ENCODE assay signal across 16 cellular contexts in the genomic region with DNA sequence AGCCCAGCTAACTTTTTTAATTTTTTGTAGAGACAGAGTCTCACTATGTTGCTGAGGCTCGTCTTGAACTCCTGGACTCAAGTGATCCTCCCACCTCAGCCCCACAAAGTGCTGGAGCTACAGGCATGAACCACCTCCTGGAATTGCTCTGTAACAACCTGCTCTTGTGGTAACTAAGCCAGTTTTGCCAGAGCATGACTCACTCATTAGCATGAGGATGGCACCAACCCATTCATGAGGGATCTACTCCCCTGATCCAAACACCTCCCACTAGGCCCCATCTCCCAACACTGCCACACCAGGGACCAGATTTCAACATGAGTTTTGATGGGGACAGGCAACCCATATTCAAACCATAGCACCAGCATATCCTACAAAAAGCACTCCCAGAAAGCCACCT.
A peak's percentile ranks its signal among the peaks of the same experiment; 100 is the strongest.
DNase-seq lines count a peak whose midpoint lies in the region; ATAC-seq and TF ChIP-seq lines count a peak whose summit lies in the region.
"Had no signal": no experiment of that assay in that cellular context is flagged by ENCODE, and none has a peak within 500 bp of the region (broad histone marks: within the 10 kb centered on the region; RNA-seq: fewer than 3 reads in every experiment).

No MANE protein-coding gene starts in this region.

- H3K27ac ChIP-seq in endodermal cell (ENCODE audit: low read depth, low read length) = peak overlapping the region; percentile 74
- H3K27ac ChIP-seq: right lobe of liver, SJSA1 had no signal

- DNase-seq in ELR (ENCODE audit: low read depth) (peak; percentile 20), NCI-H2196 treated with DMSO at 0.1 percent for 48 hours (lab: John Stamatoyannopoulos, UW; ENCODE audit: unreplicated experiment) (peak; percentile 4), endodermal cell (peak; percentile 65), neural crest cell (ENCODE audit: low read depth, low spot score) (no peak), NCI-H446 treated with DMSO at 0.1 percent for 48 hours (lab: John Stamatoyannopoulos, UW) (no peak)
- DNase-seq in activated CD8-positive, alpha-beta memory T cell treated with anti-CD3 and anti-CD28 coated beads for 24 hours = no peak
- no peak for DNase-seq in activated CD4-positive, alpha-beta memory T cell treated with anti-CD3 and anti-CD28 coated beads, Interleukin-2, amount 10 ng/mL, durations not matched to agents 7 days and 5 days
- DNase-seq in activated T-cell treated with anti-CD3 and anti-CD28 coated beads, Interleukin-2, amount 50 U/mL, for 4 hours = no peak
- DNase-seq: CD4-positive, CD25-positive, alpha-beta regulatory T cell; left ventricle myocardium superior; right lobe of liver had no signal

- no peaks in the 10 kb centered on the region for H3K27me3 Mint-ChIP-seq in endodermal cell (ENCODE audit: insufficient read depth)
- no peaks in the 10 kb centered on the region for H3K27me3 Mint-ChIP-seq in neural crest cell (ENCODE audit: low read depth)
- no peaks in the 10 kb centered on the region for H3K27me3 Mint-ChIP-seq in activated CD4-positive, alpha-beta memory T cell treated with anti-CD3 and anti-CD28 coated beads, Interleukin-2, amount 10 ng/mL, durations not matched to agents 7 days and 5 days
- H3K27me3 Mint-ChIP-seq in activated T-cell treated with anti-CD3 and anti-CD28 coated beads, Interleukin-2, amount 50 U/mL, for 4 hours (ENCODE audit: low read depth) = no peaks in the 10 kb centered on the region
- H3K27me3 Mint-ChIP-seq: activated naive CD4-positive, alpha-beta T cell treated with anti-CD3 and anti-CD28 coated beads, Interleukin-2, amount 50 U/mL, for 24 hours; CD4-positive, CD25-positive, alpha-beta regulatory T cell; central memory CD8-positive, alpha-beta T cell; natural killer cell treated with Interleukin-12 subunit alpha and Interleukin-12 subunit beta and Interleukin-15 and Interleukin-18, amount 100 ng/mL, for 72 hours had no signal

- H3K4me3 Mint-ChIP-seq in endodermal cell (no peak overlapping the region), neural crest cell (no peak overlapping the region)
- H3K4me3 Mint-ChIP-seq in activated CD4-positive, alpha-beta memory T cell treated with anti-CD3 and anti-CD28 coated beads, Interleukin-2, amount 10 ng/mL, durations not matched to agents 7 days and 5 days = no peak overlapping the region
- no peak overlapping the region for H3K4me3 Mint-ChIP-seq in activated T-cell treated with anti-CD3 and anti-CD28 coated beads, Interleukin-2, amount 50 U/mL, for 4 hours
- H3K4me3 Mint-ChIP-seq: activated naive CD4-positive, alpha-beta T cell treated with anti-CD3 and anti-CD28 coated beads, Interleukin-2, amount 50 U/mL, for 24 hours; CD4-positive, CD25-positive, alpha-beta regulatory T cell; central memory CD8-positive, alpha-beta T cell; natural killer cell treated with Interleukin-12 subunit alpha and Interleukin-12 subunit beta and Interleukin-15 and Interleukin-18, amount 100 ng/mL, for 72 hours; stimulated activated naive B cell treated with anti-CD40 and anti-IgM and Interleukin-4, amounts not matched to agents 10 μg/mL and 1 μg/mL and 100 μg/mL, for 72 hours had no signal

- no peaks in the 10 kb centered on the region for H3K27me3 ChIP-seq in endodermal cell (ENCODE audit: control insufficient read depth, insufficient read depth, low read length, poor library complexity, severe bottlenecking)
- H3K27me3 ChIP-seq: right lobe of liver, SJSA1 had no signal

- no peaks in the 10 kb centered on the region for H3K4me1 ChIP-seq in endodermal cell (ENCODE audit: control insufficient read depth, insufficient read depth, low read length)

- CTCF ChIA-PET in activated CD4-positive, alpha-beta memory T cell treated with anti-CD3 and anti-CD28 coated beads, Interleukin-2, amount 10 ng/mL, durations not matched to agents 7 days and 5 days (lab: Charles Lee) = no interaction called here

- no peak for ATAC-seq in activated T-cell treated with anti-CD3 and anti-CD28 coated beads, Interleukin-2, amount 50 U/mL, for 4 hours
- ATAC-seq: left ventricle myocardium superior; natural killer cell treated with Interleukin-12 subunit alpha and Interleukin-12 subunit beta and Interleukin-15 and Interleukin-18, amount 100 ng/mL, for 72 hours had no signal

- H3K27ac Mint-ChIP-seq in endodermal cell (peak overlapping the region; percentile 60), neural crest cell (ENCODE audit: unreplicated experiment) (peak overlapping the region; percentile 48)
- H3K27ac Mint-ChIP-seq in activated CD4-positive, alpha-beta memory T cell treated with anti-CD3 and anti-CD28 coated beads, Interleukin-2, amount 10 ng/mL, durations not matched to agents 7 days and 5 days = no peak overlapping the region
- H3K27ac Mint-ChIP-seq: activated naive CD4-positive, alpha-beta T cell treated with anti-CD3 and anti-CD28 coated beads, Interleukin-2, amount 50 U/mL, for 24 hours; CD4-positive, CD25-positive, alpha-beta regulatory T cell; natural killer cell treated with Interleukin-12 subunit alpha and Interleukin-12 subunit beta and Interleukin-15 and Interleukin-18, amount 100 ng/mL, for 72 hours; stimulated activated naive B cell treated with anti-CD40 and anti-IgM and Interleukin-4, amounts not matched to agents 10 μg/mL and 1 μg/mL and 100 μg/mL, for 72 hours had no signal

- no peak overlapping the region for H3K9ac ChIP-seq in endodermal cell (ENCODE audit: extremely low read depth, low read length, poor library complexity, severe bottlenecking)

- H3K4me1 Mint-ChIP-seq in endodermal cell (peaks cover 4% of the 10 kb centered on the region), neural crest cell (peaks cover 41% of the 10 kb centered on the region)
- no peaks in the 10 kb centered on the region for H3K4me1 Mint-ChIP-seq in activated CD4-positive, alpha-beta memory T cell treated with anti-CD3 and anti-CD28 coated beads, Interleukin-2, amount 10 ng/mL, durations not matched to agents 7 days and 5 days
- H3K4me1 Mint-ChIP-seq in activated T-cell treated with anti-CD3 and anti-CD28 coated beads, Interleukin-2, amount 50 U/mL, for 4 hours (ENCODE audit: low read depth) = no peaks in the 10 kb centered on the region
- H3K4me1 Mint-ChIP-seq: activated naive CD4-positive, alpha-beta T cell treated with anti-CD3 and anti-CD28 coated beads, Interleukin-2, amount 50 U/mL, for 24 hours; central memory CD8-positive, alpha-beta T cell had no signal

- no peaks in the 10 kb centered on the region for H3K9me3 ChIP-seq in endodermal cell (ENCODE audit: control insufficient read depth, low read length)
- H3K9me3 ChIP-seq: right lobe of liver, SJSA1 had no signal

- POLR2A ChIA-PET in activated CD4-positive, alpha-beta memory T cell treated with anti-CD3 and anti-CD28 coated beads, Interleukin-2, amount 10 ng/mL, durations not matched to agents 7 days and 5 days (lab: Charles Lee) = no interaction called here

- peaks cover 17% of the 10 kb centered on the region for H3K36me3 Mint-ChIP-seq in endodermal cell (ENCODE audit: low read depth)
- no peaks in the 10 kb centered on the region for H3K36me3 Mint-ChIP-seq in neural crest cell (ENCODE audit: low read depth)
- no peaks in the 10 kb centered on the region for H3K36me3 Mint-ChIP-seq in activated CD4-positive, alpha-beta memory T cell treated with anti-CD3 and anti-CD28 coated beads, Interleukin-2, amount 10 ng/mL, durations not matched to agents 7 days and 5 days (ENCODE audit: low read depth)
- no peaks in the 10 kb centered on the region for H3K36me3 Mint-ChIP-seq in activated T-cell treated with anti-CD3 and anti-CD28 coated beads, Interleukin-2, amount 50 U/mL, for 4 hours (ENCODE audit: insufficient read depth)
- H3K36me3 Mint-ChIP-seq: activated naive CD4-positive, alpha-beta T cell treated with anti-CD3 and anti-CD28 coated beads, Interleukin-2, amount 50 U/mL, for 24 hours; CD4-positive, CD25-positive, alpha-beta regulatory T cell; natural killer cell treated with Interleukin-12 subunit alpha and Interleukin-12 subunit beta and Interleukin-15 and Interleukin-18, amount 100 ng/mL, for 72 hours; stimulated activated naive B cell treated with anti-CD40 and anti-IgM and Interleukin-4, amounts not matched to agents 10 μg/mL and 1 μg/mL and 100 μg/mL, for 72 hours had no signal

- TF ChIP-seq CTCF in endodermal cell (conservative IDR thresholded peaks at IDR 0.05) = no peak
- no peak for TF ChIP-seq CTCF in neural crest cell (conservative IDR thresholded peaks at IDR 0.05)

- H3K36me3 ChIP-seq in endodermal cell (ENCODE audit: control insufficient read depth, insufficient read depth, low read length) = peaks cover 28% of the 10 kb centered on the region
- H3K36me3 ChIP-seq: right lobe of liver, SJSA1 had no signal

- WGBS in endodermal cell (ENCODE audit: insufficient coverage in 1 of 2, insufficient read length in 1 of 2), 2 experiments = 85 to 100% methylated on average over 1 of the region's 1 CpG

- no peaks in the 10 kb centered on the region for H3K9me3 Mint-ChIP-seq in endodermal cell
- no peaks in the 10 kb centered on the region for H3K9me3 Mint-ChIP-seq in neural crest cell
- no peaks in the 10 kb centered on the region for H3K9me3 Mint-ChIP-seq in activated CD4-positive, alpha-beta memory T cell treated with anti-CD3 and anti-CD28 coated beads, Interleukin-2, amount 10 ng/mL, durations not matched to agents 7 days and 5 days
- H3K9me3 Mint-ChIP-seq in activated T-cell treated with anti-CD3 and anti-CD28 coated beads, Interleukin-2, amount 50 U/mL, for 4 hours = no peaks in the 10 kb centered on the region
- H3K9me3 Mint-ChIP-seq: activated naive CD4-positive, alpha-beta T cell treated with anti-CD3 and anti-CD28 coated beads, Interleukin-2, amount 50 U/mL, for 24 hours; central memory CD8-positive, alpha-beta T cell; natural killer cell treated with Interleukin-12 subunit alpha and Interleukin-12 subunit beta and Interleukin-15 and Interleukin-18, amount 100 ng/mL, for 72 hours had no signal

- no peak overlapping the region for H3K4me3 ChIP-seq in endodermal cell (ENCODE audit: low read length)
- H3K4me3 ChIP-seq: right lobe of liver, SJSA1 had no signal

Comparison
In these comparisons a context has a peak if more than half of its experiments do, and no peak if none do; other contexts are left out.
1. DNase-seq: peak in ELR (single experiment), NCI-H2196 treated with DMSO at 0.1 percent for 48 hours (single experiment) and endodermal cell (single experiment); none in neural crest cell (single experiment), NCI-H446 treated with DMSO at 0.1 percent for 48 hours (single experiment), activated CD8-positive, alpha-beta memory T cell treated with anti-CD3 and anti-CD28 coated beads for 24 hours (single experiment), activated CD4-positive, alpha-beta memory T cell treated with anti-CD3 and anti-CD28 coated beads, Interleukin-2, amount 10 ng/mL, durations not matched to agents 7 days and 5 days (single experiment) and activated T-cell treated with anti-CD3 and anti-CD28 coated beads, Interleukin-2, amount 50 U/mL, for 4 hours (single experiment).